8 cellular contexts compared by ENCODE assay signal in the genomic region with DNA sequence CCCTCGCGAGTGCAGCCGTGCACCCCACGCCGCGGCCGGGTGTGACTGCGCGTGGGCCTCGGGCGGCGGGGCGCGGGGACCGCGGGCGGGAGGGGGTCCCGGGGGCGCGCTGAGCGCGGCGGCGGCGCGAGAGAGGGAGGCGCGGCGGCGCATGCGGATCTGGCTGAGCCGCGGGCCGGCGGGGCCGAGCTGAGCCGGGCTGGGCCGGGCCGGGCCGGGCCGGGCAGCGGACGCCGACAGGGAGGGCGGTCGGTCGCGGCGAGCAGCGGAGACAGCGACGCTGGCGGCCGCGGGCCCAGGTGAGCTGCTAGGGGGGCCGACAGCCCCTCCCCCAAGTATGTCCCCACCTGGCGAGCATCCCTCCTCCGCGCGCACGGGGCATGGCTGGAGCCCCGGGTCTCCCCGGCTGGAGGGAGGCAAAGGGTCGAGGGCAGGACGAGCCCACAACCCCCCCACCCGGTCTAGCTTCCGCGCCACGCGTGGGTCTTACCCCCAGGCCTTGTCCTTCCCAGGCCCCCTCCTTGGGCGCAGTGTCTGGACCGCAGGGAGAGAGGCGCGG. TPM values are rescaled to one million over a fixed set of nuclear protein-coding genes. Genes with fewer than 3 reads are reported as not detected.
DNase-seq lines count a peak whose midpoint lies in the region; ATAC-seq and TF ChIP-seq lines count a peak whose summit lies in the region.
"Had no signal": no experiment of that assay in that cellular context is flagged by ENCODE, and none has a peak within 500 bp of the region (broad histone marks: within the 10 kb centered on the region; RNA-seq: fewer than 3 reads in every experiment).

No MANE protein-coding gene starts in this region.

- H3K9me3 ChIP-seq in GM23248 (ENCODE audit: low read depth) (no peaks in the 10 kb centered on the region), ascending aorta (no peaks in the 10 kb centered on the region), iPS-15b (ENCODE audit: control insufficient read depth, insufficient read depth, low read length) (no peaks in the 10 kb centered on the region)

- no peaks in the 10 kb centered on the region for H3K9me2 ChIP-seq in GM23248 (ENCODE audit: insufficient read depth)

- H3K36me3 ChIP-seq in GM23248 (ENCODE audit: low read depth) = no peaks in the 10 kb centered on the region
- no peaks in the 10 kb centered on the region for H3K36me3 ChIP-seq in ascending aorta
- H3K36me3 ChIP-seq in iPS-15b (ENCODE audit: control insufficient read depth, insufficient read depth, low read length) = no peaks in the 10 kb centered on the region

- H3K36me3 Mint-ChIP-seq in stimulated activated effector memory CD8-positive, alpha-beta T cell treated with anti-CD3 and anti-CD28 coated beads, Interleukin-12 subunit alpha, Interleukin-12 subunit beta, amount 100 ng/mL, for 72 hours = peaks cover 8% of the 10 kb centered on the region

- H3K4me3 ChIP-seq in GM23248 (peak overlapping the region; percentile 79), ascending aorta (peak overlapping the region; percentile 49 to 66), iPS-15b (ENCODE audit: low read depth, low read length) (peak overlapping the region; percentile 39)

- WGBS in GM23248 (ENCODE audit: low coverage in 1 of 2, low lambda C conversion rate in 2 of 2, missing lambda C conversion rate in 2 of 2), 2 experiments = 4 to 7% methylated on average over 21 to 49 of the region's 74 CpGs

- H3K4me1 Mint-ChIP-seq in stimulated activated effector memory CD8-positive, alpha-beta T cell treated with anti-CD3 and anti-CD28 coated beads, Interleukin-12 subunit alpha, Interleukin-12 subunit beta, amount 100 ng/mL, for 72 hours = peaks cover 33% of the 10 kb centered on the region

- peaks cover 8% of the 10 kb centered on the region for H3F3A ChIP-seq in GM23248 (ENCODE audit: insufficient read depth)

- H4K20me1 ChIP-seq in GM23248 (ENCODE audit: insufficient read depth) = no peaks in the 10 kb centered on the region

- H3K4me2 ChIP-seq in GM23248 (ENCODE audit: unreplicated experiment) = peak overlapping the region; percentile 76

- H3K27ac Mint-ChIP-seq in stimulated activated effector memory CD8-positive, alpha-beta T cell treated with anti-CD3 and anti-CD28 coated beads, Interleukin-12 subunit alpha, Interleukin-12 subunit beta, amount 100 ng/mL, for 72 hours = peak overlapping the region; percentile 95

- 0 out of 2 replicates have a peak overlapping the region, but pooled peaks have one; percentile 29 for H3K9ac ChIP-seq in GM23248
- no peak overlapping the region for H3K9ac ChIP-seq in iPS-15b (ENCODE audit: low read depth, low read length)

- H3K27me3 ChIP-seq in GM23248 (replicated peaks; ENCODE audit: insufficient read depth) = no peaks in the 10 kb centered on the region
- no peaks in the 10 kb centered on the region for H3K27me3 ChIP-seq in ascending aorta
- peaks cover 28% of the 10 kb centered on the region for H3K27me3 ChIP-seq in iPS-15b (ENCODE audit: control insufficient read depth, insufficient read depth, low read length)

- TF ChIP-seq CTCF in ascending aorta (IDR thresholded peaks at IDR 0.05) = no peak

- no peak overlapping the region for H3K27ac ChIP-seq in GM23248
- H3K27ac ChIP-seq in ascending aorta = no peak overlapping the region
- H3K27ac ChIP-seq: HL-60 had no signal

- in situ Hi-C loops in GM23248 (cut with MboI) = no loop called here

- H3K4me3 Mint-ChIP-seq in stimulated activated effector memory CD8-positive, alpha-beta T cell treated with anti-CD3 and anti-CD28 coated beads, Interleukin-12 subunit alpha, Interleukin-12 subunit beta, amount 100 ng/mL, for 72 hours = peak overlapping the region; percentile 82

- no peak overlapping the region; the same call in 1 of the 2 replicates for H2AFZ ChIP-seq in GM23248

- peaks cover 22% of the 10 kb centered on the region for H3K4me1 ChIP-seq in GM23248 (ENCODE audit: insufficient read depth)
- H3K4me1 ChIP-seq in ascending aorta = peaks cover 5 to 22% of the 10 kb centered on the region in 2 donors
- peaks cover 3% of the 10 kb centered on the region for H3K4me1 ChIP-seq in iPS-15b (ENCODE audit: control insufficient read depth, insufficient read depth, low read length)

- no peaks in the 10 kb centered on the region for H3K79me2 ChIP-seq in GM23248 (ENCODE audit: insufficient read depth)

- H3K9me3 Mint-ChIP-seq in stimulated activated effector memory CD8-positive, alpha-beta T cell treated with anti-CD3 and anti-CD28 coated beads, Interleukin-12 subunit alpha, Interleukin-12 subunit beta, amount 100 ng/mL, for 72 hours = no peaks in the 10 kb centered on the region

- no peak for ATAC-seq in stimulated activated effector memory CD8-positive, alpha-beta T cell treated with anti-CD3 and anti-CD28 coated beads, Interleukin-12 subunit alpha, Interleukin-12 subunit beta, amount 100 ng/mL, for 72 hours
- no peak for ATAC-seq in HG03108 (IDR thresholded peaks at IDR 0.05; ENCODE audit: unreplicated experiment)

- DNase-seq in GM23248 = peak; percentile 51
- DNase-seq in ascending aorta (ENCODE audit: low spot score in 2 of 2) = no peak
- DNase-seq in stimulated activated effector memory CD8-positive, alpha-beta T cell treated with anti-CD3 and anti-CD28 coated beads, Interleukin-12 subunit alpha, Interleukin-12 subunit beta, amount 100 ng/mL, for 72 hours (ENCODE audit: low spot score in 2 of 2) = no peak
- no peak for DNase-seq in NCI-H146 (lab: John Stamatoyannopoulos, UW)
- DNase-seq in NCI-H774 (lab: John Stamatoyannopoulos, UW) = no peak

- intact Hi-C loops in ascending aorta (cut with DNase I) = loop anchor here (10.0 kb wide), 2 partner anchors 308 to 632 kb away; a partner anchor contains a TSS

RNA-seq across cellular contexts. Expression of a gene that starts 0.3 kb away (rescaled TPM):
- total RNA-seq in GM23248 (2014; rRNA removed; shearing (Covaris generic)) = 2.1 and 2.8 TPM in 2 replicates
- 0.24 and 0.69 TPM in 2 replicates for polyA plus RNA-seq in GM23248 (2016; fragmentation: Nextera tagmentation; extraction: Ambion mirVana)
- 0.43 TPM for total RNA-seq in ascending aorta

RNA-seq across cellular contexts. Expression of a gene that starts 1.5 kb away (rescaled TPM):
- 50.7 and 71.1 TPM in 2 replicates for total RNA-seq in GM23248 (2014; rRNA removed; shearing (Covaris generic))
- polyA plus RNA-seq in GM23248 (2016; fragmentation: Nextera tagmentation; extraction: Ambion mirVana) = 52.7 and 56.9 TPM in 2 replicates
- 295 TPM for total RNA-seq in ascending aorta

RNA-seq across cellular contexts. Expression of a gene that starts 23.0 kb away (rescaled TPM):
- total RNA-seq in GM23248 (2014; rRNA removed; shearing (Covaris generic)) = 21.8 and 37.9 TPM in 2 replicates
- 40.7 and 41.2 TPM in 2 replicates for polyA plus RNA-seq in GM23248 (2016; fragmentation: Nextera tagmentation; extraction: Ambion mirVana)
- total RNA-seq in ascending aorta = 36.9 TPM

RNA-seq across cellular contexts. Expression of a gene that starts 41.3 kb away (rescaled TPM):
- 31.7 and 40.2 TPM in 2 replicates for total RNA-seq in GM23248 (2014; rRNA removed; shearing (Covaris generic))
- polyA plus RNA-seq in GM23248 (2016; fragmentation: Nextera tagmentation; extraction: Ambion mirVana) = 34.5 and 36.2 TPM in 2 replicates
- total RNA-seq in ascending aorta = 39.7 TPM

RNA-seq across cellular contexts. Expression of a gene that starts 53.9 kb away (rescaled TPM):
- total RNA-seq in GM23248 (2014; rRNA removed; shearing (Covaris generic)) = 3.8 and 4.0 TPM in 2 replicates
- polyA plus RNA-seq in GM23248 (2016; fragmentation: Nextera tagmentation; extraction: Ambion mirVana) = 0.52 and 0.54 TPM in 2 replicates
- 3.3 TPM for total RNA-seq in ascending aorta
